In genomic region chr10:123619067-123619855, GRCh38 we compare ENCODE assay signal across 39 cellular contexts. TPM values are rescaled to one million over a fixed set of nuclear protein-coding genes. Genes with fewer than 3 reads are reported as not detected.
"Had no signal": no experiment of that assay in that cellular context is flagged by ENCODE, and none has a peak within 500 bp of the region (broad histone marks: within the 10 kb centered on the region; RNA-seq: fewer than 3 reads in every experiment).

No MANE protein-coding gene starts in this region.

- H3K4me3 ChIP-seq: MG63 had no signal

- H3K27me3 ChIP-seq: MG63 had no signal

- H3K36me3 ChIP-seq: MG63 had no signal

- H3K9me3 ChIP-seq: MG63 had no signal

- H3K27ac ChIP-seq: KMS-11 had no signal

- DNase-seq: Karpas-422, Kasumi-1, KBM-7, KG1, MG63, MM.1S, MV-4-11, NCI-H1048, NCI-H1092, NCI-H1092 treated with DMSO at 0.1 percent for 48 hours, NCI-H1105, NCI-H1105 treated with DMSO at 0.1 percent for 48 hours, NCI-H1417, NCI-H1417 treated with DMSO at 0.1 percent for 48 hours, NCI-H1436, NCI-H1436 treated with DMSO at 0.1 percent for 48 hours, NCI-H146, NCI-H1694, NCI-H1694 treated with DMSO at 0.1 percent for 48 hours, NCI-H187, NCI-H187 treated with DMSO at 0.1 percent for 48 hours, NCI-H1930, NCI-H2029, NCI-H2029 treated with DMSO at 0.1 percent for 48 hours, NCI-H2081, NCI-H2081 treated with DMSO at 0.1 percent for 48 hours, NCI-H2107, NCI-H2171, NCI-H2171 treated with DMSO at 0.1 percent for 48 hours, NCI-H2227 treated with DMSO at 0.1 percent for 48 hours, NCI-H226, NCI-H345, NCI-H446, NCI-H446 treated with DMSO at 0.1 percent for 48 hours had no signal

RNA-seq across cellular contexts. Expression of gene GPR26, which starts 46.9 kb away (rescaled TPM):
- total RNA-seq: LHCN-M2, M059J, MCF 10A, NCI-H460 had no signal
